ENCODE assay signal across 14 cellular contexts in genomic region chr17:39357488-39357887, GRCh38.
"Had no signal": no experiment of that assay in that cellular context is flagged by ENCODE, and none has a peak within 500 bp of the region (broad histone marks: within the 10 kb centered on the region; RNA-seq: fewer than 3 reads in every experiment).

No MANE protein-coding gene starts in this region.

- H3K9me3 Mint-ChIP-seq: activated T-helper 1 cell treated with anti-CD3 and anti-CD28 coated beads, Interleukin-12 subunit alpha, Interleukin-12 subunit beta, Interleukin-2, Interleukin-4 antibody, amounts not matched to agents 30 ng/mL and 10 ng/mL and 1 ng/mL, durations not matched to agents 14 hours and 24 hours and 36 hours; immature natural killer cell; natural killer cell treated with Interleukin-12 subunit alpha and Interleukin-12 subunit beta and Interleukin-15 and Interleukin-18, amount 100 ng/mL, for 72 hours; T-helper 1 cell treated with Interleukin-12 subunit alpha and Interleukin-12 subunit beta and Interleukin-4 antibody, amounts not matched to agents 30 μg/mL and 1 μg/mL, for 36 hours had no signal

- H3K36me3 Mint-ChIP-seq: immature natural killer cell; natural killer cell treated with Interleukin-12 subunit alpha and Interleukin-12 subunit beta and Interleukin-15 and Interleukin-18, amount 100 ng/mL, for 72 hours had no signal

- H3K4me3 Mint-ChIP-seq: activated CD4-positive, alpha-beta T cell treated with anti-CD3 and anti-CD28 coated beads for 36 hours; activated naive CD8-positive, alpha-beta T cell; activated T-helper 1 cell treated with anti-CD3 and anti-CD28 coated beads, Interleukin-12 subunit alpha, Interleukin-12 subunit beta, Interleukin-2, Interleukin-4 antibody, amounts not matched to agents 30 ng/mL and 10 ng/mL and 1 ng/mL, durations not matched to agents 14 hours and 24 hours and 36 hours; immature natural killer cell; natural killer cell treated with Interleukin-12 subunit alpha and Interleukin-12 subunit beta and Interleukin-15 and Interleukin-18, amount 100 ng/mL, for 72 hours; T-helper 1 cell treated with Interleukin-12 subunit alpha and Interleukin-12 subunit beta and Interleukin-4 antibody, amounts not matched to agents 30 μg/mL and 1 μg/mL, for 36 hours had no signal

- H3K27me3 Mint-ChIP-seq: activated CD4-positive, alpha-beta T cell treated with anti-CD3 and anti-CD28 coated beads for 36 hours; activated naive CD8-positive, alpha-beta T cell; natural killer cell treated with Interleukin-12 subunit alpha and Interleukin-12 subunit beta and Interleukin-15 and Interleukin-18, amount 100 ng/mL, for 72 hours had no signal

- H3K4me1 ChIP-seq: parathyroid adenoma had no signal

- H3K9me3 ChIP-seq: tibial artery, vagina had no signal

- H3K4me3 ChIP-seq: tibial artery, vagina had no signal

- DNase-seq: activated CD4-positive, alpha-beta T cell treated with anti-CD3 and anti-CD28 coated beads for 36 hours; activated CD4-positive, alpha-beta T cell treated with anti-CD3 and anti-CD28 coated beads, Interleukin-2, amount 50 U/mL, for 48 hours; erythroblast; immature natural killer cell; stimulated activated CD8-positive, alpha-beta memory T cell treated with anti-CD3 and anti-CD28 coated beads, Interleukin-4, amount 100 ng/mL, for 48 hours; stimulated activated naive CD8-positive, alpha-beta T cell treated with anti-CD3 and anti-CD28 coated beads, Interleukin-15, Interleukin-2, amounts not matched to agents 100 U/mL and 50 U/mL, for 24 hours; tibial artery; WERI-Rb-1 had no signal

- H3K27ac ChIP-seq: parathyroid adenoma, tibial artery, vagina, WERI-Rb-1 had no signal

- H3K36me3 ChIP-seq: tibial artery, vagina, WERI-Rb-1 had no signal

- ATAC-seq: activated CD4-positive, alpha-beta T cell treated with anti-CD3 and anti-CD28 coated beads for 36 hours; natural killer cell treated with Interleukin-12 subunit alpha and Interleukin-12 subunit beta and Interleukin-15 and Interleukin-18, amount 100 ng/mL, for 72 hours; stimulated activated naive CD8-positive, alpha-beta T cell treated with anti-CD3 and anti-CD28 coated beads, Interleukin-15, Interleukin-2, amounts not matched to agents 100 U/mL and 50 U/mL, for 24 hours had no signal

- H3K27ac Mint-ChIP-seq: activated CD4-positive, alpha-beta T cell treated with anti-CD3 and anti-CD28 coated beads for 36 hours; activated naive CD8-positive, alpha-beta T cell; activated T-helper 1 cell treated with anti-CD3 and anti-CD28 coated beads, Interleukin-12 subunit alpha, Interleukin-12 subunit beta, Interleukin-2, Interleukin-4 antibody, amounts not matched to agents 30 ng/mL and 10 ng/mL and 1 ng/mL, durations not matched to agents 14 hours and 24 hours and 36 hours; immature natural killer cell; natural killer cell treated with Interleukin-12 subunit alpha and Interleukin-12 subunit beta and Interleukin-15 and Interleukin-18, amount 100 ng/mL, for 72 hours; T-helper 1 cell treated with Interleukin-12 subunit alpha and Interleukin-12 subunit beta and Interleukin-4 antibody, amounts not matched to agents 30 μg/mL and 1 μg/mL, for 36 hours had no signal
